In genomic region chr10:30822693-30823465, GRCh38 we compare ENCODE assay signal across 20 cellular contexts.
"Had no signal": no experiment of that assay in that cellular context is flagged by ENCODE, and none has a peak within 500 bp of the region (broad histone marks: within the 10 kb centered on the region; RNA-seq: fewer than 3 reads in every experiment).

No MANE protein-coding gene starts in this region.

- H3K27me3 ChIP-seq: MG63 had no signal

- H3K4me1 Mint-ChIP-seq: activated naive CD4-positive, alpha-beta T cell treated with anti-CD3 and anti-CD28 coated beads, Interleukin-2, amount 10 ng/mL, durations not matched to agents 7 days and 5 days had no signal

- H3K36me3 ChIP-seq: MG63 had no signal

- H3K36me3 Mint-ChIP-seq: activated naive CD4-positive, alpha-beta T cell treated with anti-CD3 and anti-CD28 coated beads, Interleukin-2, amount 10 ng/mL, durations not matched to agents 7 days and 5 days; activated naive CD8-positive, alpha-beta T cell treated with anti-CD3 and anti-CD28 coated beads for 36 hours had no signal

- ATAC-seq: activated CD8-positive, alpha-beta T cell treated with anti-CD3 and anti-CD28 coated beads for 36 hours; activated T-cell treated with anti-CD3 and anti-CD28 coated beads, Interleukin-2, amount 50 U/mL, for 72 hours had no signal

- H3K9me3 Mint-ChIP-seq: activated CD8-positive, alpha-beta T cell treated with anti-CD3 and anti-CD28 coated beads for 36 hours; activated naive CD4-positive, alpha-beta T cell treated with anti-CD3 and anti-CD28 coated beads, Interleukin-2, amount 10 ng/mL, durations not matched to agents 7 days and 5 days; activated naive CD8-positive, alpha-beta T cell treated with anti-CD3 and anti-CD28 coated beads for 36 hours; activated T-helper 2 cell treated with anti-CD3 and anti-CD28 coated beads, Interferon-gamma antibody, Interleukin-2, Interleukin-4, amounts not matched to agents 10 μg/mL and 5 μg/mL and 100 μg/mL, durations not matched to agents 14 hours and 24 hours and 36 hours had no signal

- H3K4me3 Mint-ChIP-seq: activated CD8-positive, alpha-beta T cell treated with anti-CD3 and anti-CD28 coated beads for 36 hours; activated naive CD4-positive, alpha-beta T cell treated with anti-CD3 and anti-CD28 coated beads, Interleukin-2, amount 10 ng/mL, durations not matched to agents 7 days and 5 days; activated naive CD8-positive, alpha-beta T cell treated with anti-CD3 and anti-CD28 coated beads for 36 hours; activated T-cell treated with anti-CD3 and anti-CD28 coated beads, Interleukin-2, amount 50 U/mL, for 72 hours had no signal

- H3K4me3 ChIP-seq: MG63 had no signal

- H3K27ac Mint-ChIP-seq: activated CD8-positive, alpha-beta T cell treated with anti-CD3 and anti-CD28 coated beads for 36 hours; activated naive CD4-positive, alpha-beta T cell treated with anti-CD3 and anti-CD28 coated beads, Interleukin-2, amount 10 ng/mL, durations not matched to agents 7 days and 5 days; activated naive CD8-positive, alpha-beta T cell treated with anti-CD3 and anti-CD28 coated beads for 36 hours; activated T-cell treated with anti-CD3 and anti-CD28 coated beads, Interleukin-2, amount 50 U/mL, for 72 hours; activated T-helper 2 cell treated with anti-CD3 and anti-CD28 coated beads, Interferon-gamma antibody, Interleukin-2, Interleukin-4, amounts not matched to agents 10 μg/mL and 5 μg/mL and 100 μg/mL, durations not matched to agents 14 hours and 24 hours and 36 hours had no signal

- H3K27ac ChIP-seq: VCaP had no signal

- H3K27me3 Mint-ChIP-seq: activated naive CD8-positive, alpha-beta T cell treated with anti-CD3 and anti-CD28 coated beads for 36 hours had no signal

- H3K9me3 ChIP-seq: MG63 had no signal

- DNase-seq: activated CD4-positive, CD25-positive, alpha-beta regulatory T cell; activated CD8-positive, alpha-beta memory T cell treated with anti-CD3 and anti-CD28 coated beads, Interleukin-2, amount 50 U/mL, for 4 hours; activated CD8-positive, alpha-beta T cell treated with anti-CD3 and anti-CD28 coated beads for 36 hours; activated gamma-delta T cell treated with Interleukin-2 at 50 U/mL for 16 hours; activated naive CD4-positive, alpha-beta T cell treated with anti-CD3 and anti-CD28 coated beads, Interleukin-2, amount 10 ng/mL, durations not matched to agents 7 days and 5 days; activated naive CD8-positive, alpha-beta T cell treated with anti-CD3 and anti-CD28 coated beads for 36 hours; activated T-cell treated with anti-CD3 and anti-CD28 coated beads, Interleukin-2, amount 50 U/mL, for 72 hours; central memory CD4-positive, alpha-beta T cell; MG63; NCI-H1092 treated with DMSO at 0.1 percent for 48 hours; NCI-H1417 treated with DMSO at 0.1 percent for 48 hours; NCI-H1694; NCI-H2029; NCI-H2107; NCI-H2171 treated with DMSO at 0.1 percent for 48 hours; NCI-H226; SIG-M5; T-helper 1 cell had no signal
